ENCODE assay signal across 1 cellular context in the genomic region with DNA sequence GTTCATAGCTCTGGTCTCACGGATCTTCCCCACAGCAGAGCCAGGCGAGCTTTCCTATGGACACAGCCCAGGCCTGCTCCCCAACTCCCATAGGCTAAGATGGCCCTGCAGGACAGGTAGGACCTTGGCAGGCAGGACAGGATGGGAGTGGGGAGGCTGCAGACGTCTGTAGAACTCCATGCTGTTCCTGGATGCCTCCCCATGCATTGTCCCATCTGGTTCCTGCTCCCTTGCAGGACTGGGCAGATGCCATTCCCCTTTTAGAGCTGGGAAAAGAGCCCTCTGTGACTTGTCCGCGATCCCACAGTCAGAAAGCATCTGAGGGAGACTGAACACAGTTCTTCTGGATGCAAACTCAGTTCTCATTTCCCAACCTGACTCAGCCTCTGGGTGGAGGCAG.
TF ChIP-seq lines count a peak whose summit lies in the region.

No MANE protein-coding gene starts in this region.

TF ChIP-seq in IMR-90, 13 proteins besides CTCF, POLR2A, EP300 and RAD21 (continued from another document):
- TF ChIP-seq, protein P1, sequence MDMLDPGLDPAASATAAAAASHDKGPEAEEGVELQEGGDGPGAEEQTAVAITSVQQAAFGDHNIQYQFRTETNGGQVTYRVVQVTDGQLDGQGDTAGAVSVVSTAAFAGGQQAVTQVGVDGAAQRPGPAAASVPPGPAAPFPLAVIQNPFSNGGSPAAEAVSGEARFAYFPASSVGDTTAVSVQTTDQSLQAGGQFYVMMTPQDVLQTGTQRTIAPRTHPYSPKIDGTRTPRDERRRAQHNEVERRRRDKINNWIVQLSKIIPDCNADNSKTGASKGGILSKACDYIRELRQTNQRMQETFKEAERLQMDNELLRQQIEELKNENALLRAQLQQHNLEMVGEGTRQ (IDR thresholded peaks at IDR 0.05; ENCODE audit: low read depth, low read length) = no peak
- TF ChIP-seq, protein P2, sequence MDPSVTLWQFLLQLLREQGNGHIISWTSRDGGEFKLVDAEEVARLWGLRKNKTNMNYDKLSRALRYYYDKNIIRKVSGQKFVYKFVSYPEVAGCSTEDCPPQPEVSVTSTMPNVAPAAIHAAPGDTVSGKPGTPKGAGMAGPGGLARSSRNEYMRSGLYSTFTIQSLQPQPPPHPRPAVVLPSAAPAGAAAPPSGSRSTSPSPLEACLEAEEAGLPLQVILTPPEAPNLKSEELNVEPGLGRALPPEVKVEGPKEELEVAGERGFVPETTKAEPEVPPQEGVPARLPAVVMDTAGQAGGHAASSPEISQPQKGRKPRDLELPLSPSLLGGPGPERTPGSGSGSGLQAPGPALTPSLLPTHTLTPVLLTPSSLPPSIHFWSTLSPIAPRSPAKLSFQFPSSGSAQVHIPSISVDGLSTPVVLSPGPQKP (IDR thresholded peaks at IDR 0.05; ENCODE audit: borderline replicate concordance, low read depth, low read length) = no peak
TF ChIP-seq in IMR-90: peak in this region for 0.
